Comparison of ENCODE assay signal across 38 cellular contexts in genomic region chr4:173698557-173699262, GRCh38.
A peak's percentile ranks its signal among the peaks of the same experiment; 100 is the strongest.
DNase-seq lines count a peak whose midpoint lies in the region; ATAC-seq and TF ChIP-seq lines count a peak whose summit lies in the region.
"Had no signal": no experiment of that assay in that cellular context is flagged by ENCODE, and none has a peak within 500 bp of the region (broad histone marks: within the 10 kb centered on the region; RNA-seq: fewer than 3 reads in every experiment).

No MANE protein-coding gene starts in this region.

- no peak overlapping the region for H3K4me3 ChIP-seq in SK-N-SH (ENCODE audit: low read depth in 2 of 2, low read length in 1 of 2)
- H3K4me3 ChIP-seq in heart right ventricle = peak overlapping the region in 6 of 10 donors; percentile 13 to 37 (median 30)
- H3K4me3 ChIP-seq: adrenal gland; BLaER1 treated with 17β-estradiol and CSF1 and Interleukin-3, amounts not matched to agents 10 nM and 100 nM; esophagus muscularis mucosa; gastrocnemius medialis; hepatocyte; spleen; uterus had no signal

- H3K79me2 ChIP-seq in SK-N-SH (ENCODE audit: insufficient read depth) = no peaks in the 10 kb centered on the region
- H3K79me2 ChIP-seq: hepatocyte, parathyroid adenoma had no signal

- H3K27ac Mint-ChIP-seq in stimulated activated effector memory CD8-positive, alpha-beta T cell treated with anti-CD3 and anti-CD28 coated beads, Interleukin-12 subunit alpha, Interleukin-12 subunit beta, amount 100 ng/mL, for 72 hours = no peak overlapping the region
- H3K27ac Mint-ChIP-seq: activated T-cell treated with anti-CD3 and anti-CD28 coated beads, Interleukin-2, amount 50 U/mL, for 72 hours; brain; HFFc6; memory B cell; stimulated activated naive CD8-positive, alpha-beta T cell treated with anti-CD3 and anti-CD28 coated beads, Interleukin-15, Interleukin-2, amounts not matched to agents 100 ng/mL and 50 ng/mL, for 24 hours; T-helper 17 cell had no signal

- H2AFZ ChIP-seq in SK-N-SH (ENCODE audit: low read depth) = no peak overlapping the region
- H2AFZ ChIP-seq: hepatocyte, parathyroid adenoma had no signal

- no peaks in the 10 kb centered on the region for H3K36me3 Mint-ChIP-seq in stimulated activated effector memory CD8-positive, alpha-beta T cell treated with anti-CD3 and anti-CD28 coated beads, Interleukin-12 subunit alpha, Interleukin-12 subunit beta, amount 100 ng/mL, for 72 hours
- H3K36me3 Mint-ChIP-seq: brain, memory B cell had no signal

- peak; percentile 10 for DNase-seq in GM04504 (ENCODE audit: low read depth)
- DNase-seq in SK-N-SH = no peak
- peak; percentile 54 to 62 for DNase-seq in heart right ventricle
- DNase-seq in stimulated activated effector memory CD8-positive, alpha-beta T cell treated with anti-CD3 and anti-CD28 coated beads, Interleukin-12 subunit alpha, Interleukin-12 subunit beta, amount 100 ng/mL, for 72 hours (ENCODE audit: low spot score in 2 of 2) = no peak
- DNase-seq in iPS-NIHi7 (ENCODE audit: extremely low spot score) = no peak
- DNase-seq in COLO829 (ENCODE audit: low spot score) = no peak
- DNase-seq: ACHN; activated CD4-positive, alpha-beta T cell treated with anti-CD3 and anti-CD28 coated beads, Interleukin-2, amount 50 U/mL, for 4 hours; activated naive CD4-positive, alpha-beta T cell; activated T-cell treated with anti-CD3 and anti-CD28 coated beads, Interleukin-2, amount 50 U/mL, for 72 hours; adrenal gland; Caco-2; cerebellar nuclear complex; dermis blood vessel endothelial cell; DMS53; gastrocnemius medialis; GOT3; HFFc6; KBM-7; left colon; NCI-H1105 treated with DMSO at 0.1 percent for 48 hours; NCI-H2029; NCI-H526; spleen; stimulated activated CD4-positive, alpha-beta T cell treated with anti-CD3 and anti-CD28 coated beads, Interleukin-2, amount 100 ng/mL, for 24 hours; T-helper 17 cell; uterus had no signal

- H3K36me3 ChIP-seq in SK-N-SH (replicated peaks in 1 of 2; ENCODE audit: control insufficient read depth in 1 of 2, insufficient read depth in 2 of 2, low read length in 1 of 2) (no peaks in the 10 kb centered on the region), heart right ventricle (no peaks in the 10 kb centered on the region)
- H3K36me3 ChIP-seq: adrenal gland; BLaER1 treated with 17β-estradiol and CSF1 and Interleukin-3, amounts not matched to agents 10 nM and 100 nM; esophagus muscularis mucosa; gastrocnemius medialis; spleen; uterus had no signal

- no peaks in the 10 kb centered on the region for H3F3A ChIP-seq in SK-N-SH (replicated peaks; ENCODE audit: insufficient read depth)

- H3K9ac ChIP-seq in SK-N-SH = no peak overlapping the region
- H3K9ac ChIP-seq: BLaER1 treated with 17β-estradiol and CSF1 and Interleukin-3, amounts not matched to agents 10 nM and 100 nM; parathyroid adenoma had no signal

- H3K9me3 ChIP-seq in SK-N-SH (no peaks in the 10 kb centered on the region), heart right ventricle (no peaks in the 10 kb centered on the region)
- H3K9me3 ChIP-seq: adrenal gland; BLaER1 treated with 17β-estradiol and CSF1 and Interleukin-3, amounts not matched to agents 10 nM and 100 nM; Caco-2; esophagus muscularis mucosa; gastrocnemius medialis; spleen; uterus had no signal

- no peak for TF ChIP-seq RAD21 in SK-N-SH (IDR thresholded peaks at IDR 0.05; ENCODE audit: low read length)

- no peaks in the 10 kb centered on the region for H3K9me3 Mint-ChIP-seq in stimulated activated effector memory CD8-positive, alpha-beta T cell treated with anti-CD3 and anti-CD28 coated beads, Interleukin-12 subunit alpha, Interleukin-12 subunit beta, amount 100 ng/mL, for 72 hours
- H3K9me3 Mint-ChIP-seq: activated T-cell treated with anti-CD3 and anti-CD28 coated beads, Interleukin-2, amount 50 U/mL, for 72 hours; brain; neural crest cell had no signal

- CTCF ChIA-PET in SK-N-SH (lab: Yijun Ruan, JAX) = interaction anchor here (1.0 kb wide), 1 partner anchor 14 kb away, joined by 3 read pairs; no protein-coding TSS in a partner anchor

- H3K27ac ChIP-seq in SK-N-SH (ENCODE audit: low read depth in 2 of 2, low read length in 1 of 2) = no peak overlapping the region
- H3K27ac ChIP-seq in heart right ventricle = peak overlapping the region; percentile 36 to 86 (median 66)
- H3K27ac ChIP-seq: adrenal gland; BLaER1 treated with 17β-estradiol and CSF1 and Interleukin-3, amounts not matched to agents 10 nM and 100 nM; esophagus muscularis mucosa; gastrocnemius medialis; hepatocyte; parathyroid adenoma; RWPE1; spleen; uterus had no signal

- no peaks in the 10 kb centered on the region for H3K9me2 ChIP-seq in SK-N-SH

- no peak overlapping the region for H3K4me3 Mint-ChIP-seq in stimulated activated effector memory CD8-positive, alpha-beta T cell treated with anti-CD3 and anti-CD28 coated beads, Interleukin-12 subunit alpha, Interleukin-12 subunit beta, amount 100 ng/mL, for 72 hours
- H3K4me3 Mint-ChIP-seq: activated T-cell treated with anti-CD3 and anti-CD28 coated beads, Interleukin-2, amount 50 U/mL, for 72 hours; brain; HFFc6; memory B cell; neural crest cell; stimulated activated naive CD8-positive, alpha-beta T cell treated with anti-CD3 and anti-CD28 coated beads, Interleukin-15, Interleukin-2, amounts not matched to agents 100 ng/mL and 50 ng/mL, for 24 hours; T-helper 17 cell had no signal

- no peak for TF ChIP-seq EP300 in SK-N-SH (IDR thresholded peaks at IDR 0.05; ENCODE audit: borderline replicate concordance in 1 of 2, low read depth in 1 of 2, low read length in 1 of 2)

- TF ChIP-seq CTCF in SK-N-SH (IDR thresholded peaks at IDR 0.05) (no peak), heart right ventricle (IDR thresholded peaks at IDR 0.05) (no peak)

- intact Hi-C loops in heart right ventricle (cut with DNase I) = loop anchor here in 1 of 10 donors (5.0 kb wide), 2 partner anchors 39 to 161 kb away; no protein-coding TSS in a partner anchor

- H3K27me3 ChIP-seq in SK-N-SH (ENCODE audit: insufficient read depth) = no peaks in the 10 kb centered on the region
- no peaks in the 10 kb centered on the region for H3K27me3 ChIP-seq in heart right ventricle
- H3K27me3 ChIP-seq: adrenal gland; BLaER1 treated with 17β-estradiol and CSF1 and Interleukin-3, amounts not matched to agents 10 nM and 100 nM; esophagus muscularis mucosa; gastrocnemius medialis; hepatocyte; spleen; uterus had no signal

- no peaks in the 10 kb centered on the region for H3K4me1 Mint-ChIP-seq in stimulated activated effector memory CD8-positive, alpha-beta T cell treated with anti-CD3 and anti-CD28 coated beads, Interleukin-12 subunit alpha, Interleukin-12 subunit beta, amount 100 ng/mL, for 72 hours
- H3K4me1 Mint-ChIP-seq: brain, memory B cell, neural crest cell, T-helper 17 cell had no signal

- H4K20me1 ChIP-seq in SK-N-SH (ENCODE audit: insufficient read depth) = no peaks in the 10 kb centered on the region
- H4K20me1 ChIP-seq: BLaER1 treated with 17β-estradiol and CSF1 and Interleukin-3, amounts not matched to agents 10 nM and 100 nM had no signal

- POLR2A ChIA-PET in SK-N-SH (lab: Yijun Ruan, JAX) = no interaction called here

- WGBS in SK-N-SH (ENCODE audit: low lambda C conversion rate) = 64% methylated on average over 9 of the region's 10 CpGs
- 54 to 55% methylated on average over 10 of the region's 10 CpGs for WGBS in heart right ventricle, 2 donors

- ATAC-seq in heart right ventricle = peak; percentile 53 to 96 (median 92)
- peak; percentile 19 for ATAC-seq in stimulated activated effector memory CD8-positive, alpha-beta T cell treated with anti-CD3 and anti-CD28 coated beads, Interleukin-12 subunit alpha, Interleukin-12 subunit beta, amount 100 ng/mL, for 72 hours
- ATAC-seq in GM21737 (IDR thresholded peaks at IDR 0.05; ENCODE audit: unreplicated experiment) = no peak
- ATAC-seq: activated CD4-positive, CD25-positive, alpha-beta regulatory T cell treated with anti-CD3 and anti-CD28 coated beads, Interleukin-2, amount 50 U/mL, for 24 hours; activated T-cell treated with anti-CD3 and anti-CD28 coated beads, Interleukin-2, amount 50 U/mL, for 72 hours; gastrocnemius medialis; left colon; T-helper 17 cell had no signal

- peaks cover 0 to 9% of the 10 kb centered on the region in 2 experiments; a peak in 2 of 4 replicates for H3K4me1 ChIP-seq in SK-N-SH (ENCODE audit: control insufficient read depth in 1 of 2, insufficient read depth in 2 of 2, low read depth in 1 of 2, low read length in 1 of 2)
- H3K4me1 ChIP-seq in heart right ventricle = peaks cover 0 to 36% (median 0%) of the 10 kb centered on the region in 9 donors
- H3K4me1 ChIP-seq: adrenal gland; BLaER1 treated with 17β-estradiol and CSF1 and Interleukin-3, amounts not matched to agents 10 nM and 100 nM; Caco-2; gastrocnemius medialis; parathyroid adenoma; spleen; uterus had no signal

- H3K4me2 ChIP-seq in SK-N-SH = no peak overlapping the region
- H3K4me2 ChIP-seq: BLaER1 treated with 17β-estradiol and CSF1 and Interleukin-3, amounts not matched to agents 10 nM and 100 nM; hepatocyte had no signal

TF ChIP-seq in SK-N-SH, 30 proteins besides CTCF, POLR2A, EP300 and RAD21 (continues in another document):
- 0 out of 2 replicates have a peak, but pooled peaks have one; percentile 23 for TF ChIP-seq GABPA (IDR thresholded peaks at IDR 0.05; ENCODE audit: low read depth)
- TF ChIP-seq CHD2 (IDR thresholded peaks at IDR 0.05; ENCODE audit: low read length, partially characterized antibody) = no peak
- TF ChIP-seq, protein P1, sequence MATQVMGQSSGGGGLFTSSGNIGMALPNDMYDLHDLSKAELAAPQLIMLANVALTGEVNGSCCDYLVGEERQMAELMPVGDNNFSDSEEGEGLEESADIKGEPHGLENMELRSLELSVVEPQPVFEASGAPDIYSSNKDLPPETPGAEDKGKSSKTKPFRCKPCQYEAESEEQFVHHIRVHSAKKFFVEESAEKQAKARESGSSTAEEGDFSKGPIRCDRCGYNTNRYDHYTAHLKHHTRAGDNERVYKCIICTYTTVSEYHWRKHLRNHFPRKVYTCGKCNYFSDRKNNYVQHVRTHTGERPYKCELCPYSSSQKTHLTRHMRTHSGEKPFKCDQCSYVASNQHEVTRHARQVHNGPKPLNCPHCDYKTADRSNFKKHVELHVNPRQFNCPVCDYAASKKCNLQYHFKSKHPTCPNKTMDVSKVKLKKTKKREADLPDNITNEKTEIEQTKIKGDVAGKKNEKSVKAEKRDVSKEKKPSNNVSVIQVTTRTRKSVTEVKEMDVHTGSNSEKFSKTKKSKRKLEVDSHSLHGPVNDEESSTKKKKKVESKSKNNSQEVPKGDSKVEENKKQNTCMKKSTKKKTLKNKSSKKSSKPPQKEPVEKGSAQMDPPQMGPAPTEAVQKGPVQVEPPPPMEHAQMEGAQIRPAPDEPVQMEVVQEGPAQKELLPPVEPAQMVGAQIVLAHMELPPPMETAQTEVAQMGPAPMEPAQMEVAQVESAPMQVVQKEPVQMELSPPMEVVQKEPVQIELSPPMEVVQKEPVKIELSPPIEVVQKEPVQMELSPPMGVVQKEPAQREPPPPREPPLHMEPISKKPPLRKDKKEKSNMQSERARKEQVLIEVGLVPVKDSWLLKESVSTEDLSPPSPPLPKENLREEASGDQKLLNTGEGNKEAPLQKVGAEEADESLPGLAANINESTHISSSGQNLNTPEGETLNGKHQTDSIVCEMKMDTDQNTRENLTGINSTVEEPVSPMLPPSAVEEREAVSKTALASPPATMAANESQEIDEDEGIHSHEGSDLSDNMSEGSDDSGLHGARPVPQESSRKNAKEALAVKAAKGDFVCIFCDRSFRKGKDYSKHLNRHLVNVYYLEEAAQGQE (IDR thresholded peaks at IDR 0.05; ENCODE audit: low read depth, low read length) = no peak
- TF ChIP-seq NFIC (IDR thresholded peaks at IDR 0.05; ENCODE audit: borderline replicate concordance) = peak; percentile 61

Comparison
In these comparisons a context has a peak if more than half of its experiments do, and no peak if none do; other contexts are left out.
1. DNase-seq: peak in GM04504 (single experiment) and heart right ventricle (2 of 2); none in SK-N-SH (single experiment), stimulated activated effector memory CD8-positive, alpha-beta T cell treated with anti-CD3 and anti-CD28 coated beads, Interleukin-12 subunit alpha, Interleukin-12 subunit beta, amount 100 ng/mL, for 72 hours (0 of 2), iPS-NIHi7 (single experiment) and COLO829 (single experiment).
2. H3K27ac ChIP-seq: peak in heart right ventricle (10 of 10); none in SK-N-SH (0 of 2).
3. H3K4me3 ChIP-seq: peak in heart right ventricle (6 of 10); none in SK-N-SH (0 of 2).